Comparison of ENCODE assay signal across 2 cellular contexts in the genomic region with DNA sequence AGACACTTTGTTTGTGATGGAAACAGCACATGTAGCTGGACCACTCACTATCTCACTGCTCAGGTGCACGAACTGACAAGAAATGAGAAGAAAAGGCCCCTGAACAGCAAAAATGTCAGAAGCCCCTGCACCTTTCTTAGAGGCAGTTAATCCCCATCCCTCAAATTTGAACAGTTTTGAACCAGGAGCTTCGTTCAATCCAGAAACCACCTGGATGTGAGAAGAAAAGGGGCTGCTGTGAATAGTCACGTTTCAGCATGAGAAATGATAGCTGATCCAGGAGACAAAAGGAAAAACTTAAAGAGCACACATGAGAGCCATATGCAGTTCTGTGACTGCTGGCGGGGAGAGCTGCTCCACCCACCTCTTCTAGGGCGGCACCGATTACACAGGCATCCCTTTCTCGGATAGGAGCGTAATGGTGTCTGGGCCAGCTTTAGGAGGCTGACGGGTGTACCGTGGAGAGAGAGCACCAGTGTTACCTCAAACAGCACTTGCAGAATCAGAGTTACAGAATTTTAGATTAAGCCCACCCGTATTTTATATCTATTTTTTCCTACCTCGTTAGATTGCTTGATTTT.
TF ChIP-seq lines count a peak whose summit lies in the region.

No MANE protein-coding gene starts in this region.

TF ChIP-seq in WTC11, 78 proteins besides CTCF, POLR2A, EP300 and RAD21 (continued from another document):
- TF ChIP-seq, protein P1, sequence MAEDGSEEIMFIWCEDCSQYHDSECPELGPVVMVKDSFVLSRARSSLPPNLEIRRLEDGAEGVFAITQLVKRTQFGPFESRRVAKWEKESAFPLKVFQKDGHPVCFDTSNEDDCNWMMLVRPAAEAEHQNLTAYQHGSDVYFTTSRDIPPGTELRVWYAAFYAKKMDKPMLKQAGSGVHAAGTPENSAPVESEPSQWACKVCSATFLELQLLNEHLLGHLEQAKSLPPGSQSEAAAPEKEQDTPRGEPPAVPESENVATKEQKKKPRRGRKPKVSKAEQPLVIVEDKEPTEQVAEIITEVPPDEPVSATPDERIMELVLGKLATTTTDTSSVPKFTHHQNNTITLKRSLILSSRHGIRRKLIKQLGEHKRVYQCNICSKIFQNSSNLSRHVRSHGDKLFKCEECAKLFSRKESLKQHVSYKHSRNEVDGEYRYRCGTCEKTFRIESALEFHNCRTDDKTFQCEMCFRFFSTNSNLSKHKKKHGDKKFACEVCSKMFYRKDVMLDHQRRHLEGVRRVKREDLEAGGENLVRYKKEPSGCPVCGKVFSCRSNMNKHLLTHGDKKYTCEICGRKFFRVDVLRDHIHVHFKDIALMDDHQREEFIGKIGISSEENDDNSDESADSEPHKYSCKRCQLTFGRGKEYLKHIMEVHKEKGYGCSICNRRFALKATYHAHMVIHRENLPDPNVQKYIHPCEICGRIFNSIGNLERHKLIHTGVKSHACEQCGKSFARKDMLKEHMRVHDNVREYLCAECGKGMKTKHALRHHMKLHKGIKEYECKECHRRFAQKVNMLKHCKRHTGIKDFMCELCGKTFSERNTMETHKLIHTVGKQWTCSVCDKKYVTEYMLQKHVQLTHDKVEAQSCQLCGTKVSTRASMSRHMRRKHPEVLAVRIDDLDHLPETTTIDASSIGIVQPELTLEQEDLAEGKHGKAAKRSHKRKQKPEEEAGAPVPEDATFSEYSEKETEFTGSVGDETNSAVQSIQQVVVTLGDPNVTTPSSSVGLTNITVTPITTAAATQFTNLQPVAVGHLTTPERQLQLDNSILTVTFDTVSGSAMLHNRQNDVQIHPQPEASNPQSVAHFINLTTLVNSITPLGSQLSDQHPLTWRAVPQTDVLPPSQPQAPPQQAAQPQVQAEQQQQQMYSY (CRISPR knock-in tag; IDR thresholded peaks at IDR 0.05), result no peak
- no peak for TF ChIP-seq MYBL2 (CRISPR knock-in tag; IDR thresholded peaks at IDR 0.05)
- TF ChIP-seq, protein P2, sequence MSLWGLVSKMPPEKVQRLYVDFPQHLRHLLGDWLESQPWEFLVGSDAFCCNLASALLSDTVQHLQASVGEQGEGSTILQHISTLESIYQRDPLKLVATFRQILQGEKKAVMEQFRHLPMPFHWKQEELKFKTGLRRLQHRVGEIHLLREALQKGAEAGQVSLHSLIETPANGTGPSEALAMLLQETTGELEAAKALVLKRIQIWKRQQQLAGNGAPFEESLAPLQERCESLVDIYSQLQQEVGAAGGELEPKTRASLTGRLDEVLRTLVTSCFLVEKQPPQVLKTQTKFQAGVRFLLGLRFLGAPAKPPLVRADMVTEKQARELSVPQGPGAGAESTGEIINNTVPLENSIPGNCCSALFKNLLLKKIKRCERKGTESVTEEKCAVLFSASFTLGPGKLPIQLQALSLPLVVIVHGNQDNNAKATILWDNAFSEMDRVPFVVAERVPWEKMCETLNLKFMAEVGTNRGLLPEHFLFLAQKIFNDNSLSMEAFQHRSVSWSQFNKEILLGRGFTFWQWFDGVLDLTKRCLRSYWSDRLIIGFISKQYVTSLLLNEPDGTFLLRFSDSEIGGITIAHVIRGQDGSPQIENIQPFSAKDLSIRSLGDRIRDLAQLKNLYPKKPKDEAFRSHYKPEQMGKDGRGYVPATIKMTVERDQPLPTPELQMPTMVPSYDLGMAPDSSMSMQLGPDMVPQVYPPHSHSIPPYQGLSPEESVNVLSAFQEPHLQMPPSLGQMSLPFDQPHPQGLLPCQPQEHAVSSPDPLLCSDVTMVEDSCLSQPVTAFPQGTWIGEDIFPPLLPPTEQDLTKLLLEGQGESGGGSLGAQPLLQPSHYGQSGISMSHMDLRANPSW (CRISPR knock-in tag; conservative IDR thresholded peaks at IDR 0.05; ENCODE audit: low read depth), result no peak
- TF ChIP-seq RORB (CRISPR knock-in tag; IDR thresholded peaks at IDR 0.05), result no peak
- no peak for TF ChIP-seq ZBTB21 (CRISPR knock-in tag; IDR thresholded peaks at IDR 0.05; ENCODE audit: borderline replicate concordance)
- TF ChIP-seq, protein P3, sequence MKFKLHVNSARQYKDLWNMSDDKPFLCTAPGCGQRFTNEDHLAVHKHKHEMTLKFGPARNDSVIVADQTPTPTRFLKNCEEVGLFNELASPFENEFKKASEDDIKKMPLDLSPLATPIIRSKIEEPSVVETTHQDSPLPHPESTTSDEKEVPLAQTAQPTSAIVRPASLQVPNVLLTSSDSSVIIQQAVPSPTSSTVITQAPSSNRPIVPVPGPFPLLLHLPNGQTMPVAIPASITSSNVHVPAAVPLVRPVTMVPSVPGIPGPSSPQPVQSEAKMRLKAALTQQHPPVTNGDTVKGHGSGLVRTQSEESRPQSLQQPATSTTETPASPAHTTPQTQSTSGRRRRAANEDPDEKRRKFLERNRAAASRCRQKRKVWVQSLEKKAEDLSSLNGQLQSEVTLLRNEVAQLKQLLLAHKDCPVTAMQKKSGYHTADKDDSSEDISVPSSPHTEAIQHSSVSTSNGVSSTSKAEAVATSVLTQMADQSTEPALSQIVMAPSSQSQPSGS (CRISPR knock-in tag; IDR thresholded peaks at IDR 0.05; ENCODE audit: borderline replicate concordance, low read depth), result no peak
- no peak for TF ChIP-seq NFATC4 (CRISPR knock-in tag; IDR thresholded peaks at IDR 0.05)
- TF ChIP-seq ATF1 (CRISPR knock-in tag; IDR thresholded peaks at IDR 0.05), result no peak
- TF ChIP-seq, protein P4, sequence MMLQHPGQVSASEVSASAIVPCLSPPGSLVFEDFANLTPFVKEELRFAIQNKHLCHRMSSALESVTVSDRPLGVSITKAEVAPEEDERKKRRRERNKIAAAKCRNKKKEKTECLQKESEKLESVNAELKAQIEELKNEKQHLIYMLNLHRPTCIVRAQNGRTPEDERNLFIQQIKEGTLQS (CRISPR knock-in tag; conservative IDR thresholded peaks at IDR 0.05), result no peak
TF ChIP-seq in WTC11: peak in this region for 0.

TF ChIP-seq in SK-N-SH, 30 proteins besides CTCF, POLR2A, EP300 and RAD21 (continued from another document):
- TF ChIP-seq, protein P5, sequence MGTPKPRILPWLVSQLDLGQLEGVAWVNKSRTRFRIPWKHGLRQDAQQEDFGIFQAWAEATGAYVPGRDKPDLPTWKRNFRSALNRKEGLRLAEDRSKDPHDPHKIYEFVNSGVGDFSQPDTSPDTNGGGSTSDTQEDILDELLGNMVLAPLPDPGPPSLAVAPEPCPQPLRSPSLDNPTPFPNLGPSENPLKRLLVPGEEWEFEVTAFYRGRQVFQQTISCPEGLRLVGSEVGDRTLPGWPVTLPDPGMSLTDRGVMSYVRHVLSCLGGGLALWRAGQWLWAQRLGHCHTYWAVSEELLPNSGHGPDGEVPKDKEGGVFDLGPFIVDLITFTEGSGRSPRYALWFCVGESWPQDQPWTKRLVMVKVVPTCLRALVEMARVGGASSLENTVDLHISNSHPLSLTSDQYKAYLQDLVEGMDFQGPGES (IDR thresholded peaks at IDR 0.05; ENCODE audit: low read depth, low read length), result no peak
- TF ChIP-seq, protein P6, sequence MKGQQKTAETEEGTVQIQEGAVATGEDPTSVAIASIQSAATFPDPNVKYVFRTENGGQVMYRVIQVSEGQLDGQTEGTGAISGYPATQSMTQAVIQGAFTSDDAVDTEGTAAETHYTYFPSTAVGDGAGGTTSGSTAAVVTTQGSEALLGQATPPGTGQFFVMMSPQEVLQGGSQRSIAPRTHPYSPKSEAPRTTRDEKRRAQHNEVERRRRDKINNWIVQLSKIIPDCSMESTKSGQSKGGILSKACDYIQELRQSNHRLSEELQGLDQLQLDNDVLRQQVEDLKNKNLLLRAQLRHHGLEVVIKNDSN (IDR thresholded peaks at IDR 0.05; ENCODE audit: borderline replicate concordance, low read depth), result no peak
- no peak for TF ChIP-seq SIN3A (IDR thresholded peaks at IDR 0.05; ENCODE audit: borderline replicate concordance, low read depth, low read length)
